Comparison of ENCODE assay signal across 9 cellular contexts in the genomic region with DNA sequence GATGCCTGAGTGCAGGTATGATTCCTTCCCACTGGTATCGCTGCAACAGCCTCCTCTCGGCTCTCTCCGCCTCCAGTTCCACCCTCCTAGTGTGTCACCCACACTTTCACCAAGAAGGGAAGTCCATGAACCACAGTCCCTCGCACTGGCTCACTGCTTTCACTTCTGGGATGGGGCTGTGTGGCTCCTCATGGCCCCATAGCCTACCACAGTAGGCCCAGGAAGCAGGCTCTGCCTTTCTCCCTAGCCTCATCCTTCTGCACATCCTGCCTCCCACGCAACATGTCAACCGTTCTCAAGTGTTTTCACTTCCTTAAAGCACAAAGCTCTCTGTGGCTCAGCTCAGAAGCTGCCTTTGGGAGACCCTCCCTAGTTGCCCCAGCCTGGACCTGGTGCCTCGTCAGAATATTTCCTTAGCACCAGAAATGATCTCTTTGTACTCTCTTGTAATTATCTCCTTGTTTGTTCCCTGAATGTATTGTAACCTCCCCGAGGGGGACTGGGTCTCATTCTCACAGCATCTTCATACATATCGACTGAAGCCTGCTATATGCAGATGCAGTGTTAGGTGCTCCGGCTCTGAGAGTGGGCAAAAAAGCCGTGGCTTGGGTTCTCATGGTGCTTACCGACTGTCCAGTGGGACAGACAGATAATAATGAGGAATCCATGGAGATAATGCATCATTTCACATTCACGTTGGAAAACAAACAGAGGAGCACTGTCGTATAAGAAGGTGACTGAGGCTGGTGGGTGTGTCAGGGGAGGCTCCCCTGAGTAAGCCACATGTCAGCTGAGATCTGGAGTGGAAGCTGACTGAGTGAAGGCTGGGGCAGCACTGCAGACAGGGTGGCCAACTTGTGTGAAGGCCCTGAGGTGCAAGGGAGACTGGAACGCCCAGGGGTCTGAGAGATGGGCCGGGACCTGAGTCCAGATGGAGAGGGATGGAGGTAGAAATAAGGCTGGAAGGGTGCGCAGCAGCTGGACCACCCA.
DNase-seq lines count a peak whose midpoint lies in the region; ATAC-seq and TF ChIP-seq lines count a peak whose summit lies in the region.
"Had no signal": no experiment of that assay in that cellular context is flagged by ENCODE, and none has a peak within 500 bp of the region (broad histone marks: within the 10 kb centered on the region; RNA-seq: fewer than 3 reads in every experiment).

No MANE protein-coding gene starts in this region.

- H3K4me3 ChIP-seq in dorsolateral prefrontal cortex, result peak overlapping the region in 3 of 59 donors; percentile 1 to 9 (median 3)
- H3K4me3 ChIP-seq: ascending aorta had no signal

- H3K27me3 ChIP-seq in dorsolateral prefrontal cortex, result no peaks in the 10 kb centered on the region
- H3K27me3 ChIP-seq: ascending aorta had no signal

- peak overlapping the region in 55 of 59 donors; percentile 1 to 86 (median 65) for H3K27ac ChIP-seq in dorsolateral prefrontal cortex
- H3K27ac ChIP-seq: ascending aorta had no signal

- TF ChIP-seq CTCF in dorsolateral prefrontal cortex (IDR thresholded peaks at IDR 0.05 in 54 of 56, conservative IDR thresholded peaks at IDR 0.05 in 2 of 56; ENCODE audit: low read depth in 1 of 56, partially characterized antibody in 56 of 56), result no peak

- ATAC-seq in GM18498 (IDR thresholded peaks at IDR 0.05; ENCODE audit: unreplicated experiment) (peak; percentile 62), GM21576 (IDR thresholded peaks at IDR 0.05; ENCODE audit: unreplicated experiment) (peak; percentile 67)

- intact Hi-C loops in dorsolateral prefrontal cortex (cut with DNase I), result loop anchor here in 1 of 2 donors (5.0 kb wide), 1 partner anchor 282 kb away; no protein-coding TSS in a partner anchor

- DNase-seq in Kasumi-1 (lab: John Stamatoyannopoulos, UW) (peak; percentile 98 to 99), dorsolateral prefrontal cortex (peak in 4 of 10 donors; percentile 24 to 54 (median 40)), NCI-H2107 (lab: John Stamatoyannopoulos, UW) (no peak), RKO (ENCODE audit: low spot score) (no peak), islet precursor cell (no peak), HT-29 (ENCODE audit: low spot score) (no peak)

Comparison
In these comparisons a context has a peak if more than half of its experiments do, and no peak if none do; other contexts are left out.
1. DNase-seq: peak in Kasumi-1 (2 of 2); none in NCI-H2107 (single experiment), RKO (single experiment), islet precursor cell (single experiment) and HT-29 (single experiment).